24 cellular contexts compared by ENCODE assay signal in the genomic region with DNA sequence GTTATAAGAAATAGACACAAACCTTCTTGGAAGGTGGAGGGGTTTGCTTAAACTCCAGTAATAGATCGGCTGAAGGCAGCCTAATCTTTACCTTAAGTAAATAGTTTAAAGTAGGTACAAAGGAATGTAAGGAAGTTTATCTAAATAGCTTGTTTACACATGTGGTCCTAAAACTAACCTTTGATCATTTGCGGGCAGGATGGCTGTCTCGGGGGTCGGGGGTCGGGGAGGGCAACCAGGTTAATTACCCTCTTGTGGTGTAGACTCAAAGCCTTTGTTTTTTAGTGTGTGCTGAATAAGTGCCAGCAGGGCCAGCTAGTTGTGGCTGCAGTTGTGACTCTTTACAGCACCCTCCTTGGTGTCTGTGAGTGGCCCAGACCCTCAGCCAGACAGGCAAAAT.
"Had no signal": no experiment of that assay in that cellular context is flagged by ENCODE, and none has a peak within 500 bp of the region (broad histone marks: within the 10 kb centered on the region; RNA-seq: fewer than 3 reads in every experiment).

No MANE protein-coding gene starts in this region.

- H3K9me3 ChIP-seq: adrenal gland had no signal

- H3K4me1 Mint-ChIP-seq: activated naive CD8-positive, alpha-beta T cell treated with anti-CD3 and anti-CD28 coated beads, Interleukin-2, amount 10 ng/mL, durations not matched to agents 7 days and 5 days; T-cell had no signal

- H3K27ac Mint-ChIP-seq: activated CD8-positive, alpha-beta T cell treated with anti-CD3 and anti-CD28 coated beads, Interleukin-2, amount 10 ng/mL, durations not matched to agents 7 days and 5 days; activated naive CD8-positive, alpha-beta T cell treated with anti-CD3 and anti-CD28 coated beads, Interleukin-2, amount 10 ng/mL, durations not matched to agents 7 days and 5 days; T-cell had no signal

- DNase-seq: activated CD4-positive, alpha-beta T cell treated with anti-CD3 and anti-CD28 coated beads for 4 hours; activated CD4-positive, alpha-beta T cell treated with anti-CD3 and anti-CD28 coated beads, Interleukin-2, amount 50 U/mL, for 4 hours; activated CD8-positive, alpha-beta memory T cell treated with anti-CD3 and anti-CD28 coated beads, Interleukin-2, amount 50 U/mL, for 48 hours; activated CD8-positive, alpha-beta T cell treated with anti-CD3 and anti-CD28 coated beads, Interleukin-2, amount 10 ng/mL, durations not matched to agents 7 days and 5 days; activated naive CD4-positive, alpha-beta T cell treated with anti-CD3 and anti-CD28 coated beads, Interleukin-2, amount 50 U/mL, for 16 hours; activated naive CD8-positive, alpha-beta T cell treated with anti-CD3 and anti-CD28 coated beads, Interleukin-2, amount 10 ng/mL, durations not matched to agents 7 days and 5 days; activated T-cell treated with anti-CD3 and anti-CD28 coated beads, Interleukin-2, amount 50 U/mL, for 1 hour; adrenal gland; anterior cingulate cortex; Karpas-422; NCI-H2029; NCI-H2107; NCI-H345; NCI-H510A; NCI-H526 treated with DMSO at 0.1 percent for 48 hours; NCI-H82; OCI-M1; RPMI8226; T-cell had no signal

- H3K27me3 Mint-ChIP-seq: T-cell had no signal

- H3K36me3 ChIP-seq: adrenal gland had no signal

- FAIRE-seq: K562 had no signal

- H3K27ac ChIP-seq: adrenal gland, SK-N-MC, VCaP had no signal

- H3K4me3 Mint-ChIP-seq: activated CD8-positive, alpha-beta T cell treated with anti-CD3 and anti-CD28 coated beads, Interleukin-2, amount 10 ng/mL, durations not matched to agents 7 days and 5 days; activated naive CD8-positive, alpha-beta T cell treated with anti-CD3 and anti-CD28 coated beads, Interleukin-2, amount 10 ng/mL, durations not matched to agents 7 days and 5 days; T-cell had no signal

- H3K27me3 ChIP-seq: adrenal gland had no signal

- H3K4me3 ChIP-seq: adrenal gland, K562, SK-N-MC had no signal

- H3K36me3 Mint-ChIP-seq: activated naive CD8-positive, alpha-beta T cell treated with anti-CD3 and anti-CD28 coated beads, Interleukin-2, amount 10 ng/mL, durations not matched to agents 7 days and 5 days had no signal

- H3K4me1 ChIP-seq: adrenal gland had no signal

- ATAC-seq: activated CD8-positive, alpha-beta T cell treated with anti-CD3 and anti-CD28 coated beads, Interleukin-2, amount 10 ng/mL, durations not matched to agents 7 days and 5 days; K562; Panc1; Right ventricle myocardium inferior; T-cell had no signal
